Comparison of ENCODE assay signal across 1 cellular context in genomic region chr5:76855961-76856360, GRCh38.
TF ChIP-seq lines count a peak whose summit lies in the region.

No MANE protein-coding gene starts in this region.

TF ChIP-seq in endothelial cell of umbilical vein, 7 proteins besides CTCF, POLR2A, EP300 and RAD21:
- TF ChIP-seq EZH2 (IDR thresholded peaks at IDR 0.05; ENCODE audit: borderline replicate concordance, low read depth, low read length, severe bottlenecking) (no peak), POLR2AphosphoS5 (IDR thresholded peaks at IDR 0.05; ENCODE audit: insufficient read depth, low read depth, low read length) (no peak)
